13 cellular contexts compared by ENCODE assay signal in the genomic region with DNA sequence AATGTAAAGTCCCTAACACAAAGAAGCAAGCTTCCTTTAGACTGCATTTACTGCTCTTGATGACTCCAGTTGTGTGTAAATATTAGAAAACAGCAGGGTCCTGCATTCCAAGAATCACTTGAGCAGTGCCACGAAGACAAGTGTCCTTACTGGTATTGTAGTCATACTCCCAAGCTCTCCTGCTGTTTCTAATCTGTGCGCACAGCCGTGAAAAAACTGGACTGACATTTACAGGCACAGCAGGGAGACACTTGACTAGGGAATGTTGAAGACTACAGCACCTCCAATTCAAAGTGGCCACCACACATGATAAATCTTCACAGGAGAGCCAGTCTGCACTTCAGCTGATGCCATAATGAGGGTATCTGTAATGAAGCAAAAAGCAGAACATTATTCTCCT.
DNase-seq lines count a peak whose midpoint lies in the region; ATAC-seq, FAIRE-seq and TF ChIP-seq lines count a peak whose summit lies in the region.
"Had no signal": no experiment of that assay in that cellular context is flagged by ENCODE, and none has a peak within 500 bp of the region (broad histone marks: within the 10 kb centered on the region; RNA-seq: fewer than 3 reads in every experiment).

No MANE protein-coding gene starts in this region.

- H3K9me3 ChIP-seq in A673 (ENCODE audit: low read depth, low read length, poor library complexity, severe bottlenecking) (no peaks in the 10 kb centered on the region), GM12878 (replicated peaks; ENCODE audit: control insufficient read depth, insufficient read depth, low read length) (no peaks in the 10 kb centered on the region), aorta (ENCODE audit: control insufficient read depth, low read length) (no peaks in the 10 kb centered on the region)
- H3K9me3 ChIP-seq: sigmoid colon had no signal

- H3K27ac ChIP-seq in A673 (ENCODE audit: low read depth, low read length, poor library complexity, severe bottlenecking) (peak overlapping the region; percentile 56), GM12878 (ENCODE audit: control insufficient read depth, insufficient read depth) (peak overlapping the region; percentile 33; the same call in 1 of the 2 replicates), aorta (ENCODE audit: low read depth in 1 of 2, low read length in 2 of 2) (no peak overlapping the region)
- H3K27ac ChIP-seq: sigmoid colon had no signal

- no peaks in the 10 kb centered on the region for H4K20me1 ChIP-seq in GM12878 (ENCODE audit: control insufficient read depth, insufficient read depth)

- DNase-seq in A673 (ENCODE audit: low spot score) (peak; percentile 94), NCI-H345 (lab: John Stamatoyannopoulos, UW) (peak; percentile 78), GM12878 (ENCODE audit: low read depth, low spot score) (no peak), amniotic stem cell (lab: John Stamatoyannopoulos, UW) (no peak), aorta (no peak), occipital lobe (lab: John Stamatoyannopoulos, UW) (no peak), NOMO-1 (lab: John Stamatoyannopoulos, UW; ENCODE audit: unreplicated experiment in 2 of 2) (no peak)
- DNase-seq: activated T-cell treated with anti-CD3 and anti-CD28 coated beads, Interleukin-2, amount 50 U/mL, for 72 hours; DMS53; NCI-H2029; sigmoid colon had no signal

- TF ChIP-seq CTCF in A673 (conservative IDR thresholded peaks at IDR 0.05; ENCODE audit: low read depth, low read length), result no peak
- no peak for TF ChIP-seq CTCF in GM12878 (IDR thresholded peaks at IDR 0.05 in 2 of 3, conservative IDR thresholded peaks at IDR 0.05 in 1 of 3; ENCODE audit: control insufficient read depth in 2 of 3, extremely low read depth in 1 of 3, insufficient read depth in 1 of 3, low read depth in 3 of 3, low read length in 3 of 3)

- H3K4me2 ChIP-seq in GM12878 (ENCODE audit: control insufficient read depth, insufficient read depth), result no peak overlapping the region

- intact Hi-C loops in A673 (cut with micrococcal nuclease; ENCODE audit: unreplicated experiment), result no loop called here
- intact Hi-C loops in GM12878 (cut with micrococcal nuclease; ENCODE audit: unreplicated experiment), result no loop called here
- intact Hi-C loops in aorta (cut with DNase I), result no loop called here

- RAD21 ChIA-PET in GM12878 (lab: Charles Lee; ENCODE audit: unreplicated experiment), result no interaction called here

- H3K4me3 ChIP-seq in A673 (ENCODE audit: low read depth, low read length, poor library complexity, severe bottlenecking) (peak overlapping the region; percentile 2), GM12878 (no peak overlapping the region), aorta (ENCODE audit: low read length in 2 of 2) (no peak overlapping the region)
- H3K4me3 ChIP-seq: sigmoid colon had no signal

- TF ChIP-seq RAD21 in GM12878 (IDR thresholded peaks at IDR 0.05; ENCODE audit: insufficient read depth, low read depth, low read length), result no peak

- 98% methylated on average over 3 of the region's 3 CpGs for WGBS in GM12878 (ENCODE audit: insufficient coverage, insufficient replicate concordance, low lambda C conversion rate, missing lambda C conversion rate)
- WGBS in aorta, 2 donors, result 39 to 50% methylated on average over 3 of the region's 3 CpGs

- H2AFZ ChIP-seq in GM12878 (ENCODE audit: control insufficient read depth, low read depth, low read length), result no peak overlapping the region

- no peaks in the 10 kb centered on the region for H3K27me3 ChIP-seq in A673 (replicated peaks; ENCODE audit: insufficient read depth, low read depth, low read length, poor library complexity)
- no peaks in the 10 kb centered on the region for H3K27me3 ChIP-seq in GM12878 (replicated peaks in 1 of 2; ENCODE audit: control insufficient read depth in 2 of 2, insufficient read depth in 2 of 2, low read length in 1 of 2)
- no peaks in the 10 kb centered on the region for H3K27me3 ChIP-seq in aorta (ENCODE audit: control insufficient read depth in 1 of 2, insufficient read depth in 2 of 2, low read length in 1 of 2)
- H3K27me3 ChIP-seq: sigmoid colon had no signal

- SMC1A ChIA-PET in GM12878 (lab: Charles Lee; ENCODE audit: uncharacterized antibody, unreplicated experiment), result interaction anchor here (0.9 to 1.0 kb wide), 2 partner anchors 16 to 61 kb away, joined by 3 read pairs; no protein-coding TSS in a partner anchor

- no peaks in the 10 kb centered on the region for H3K36me3 ChIP-seq in A673 (ENCODE audit: insufficient read depth, low read length, poor library complexity, severe bottlenecking)
- no peaks in the 10 kb centered on the region for H3K36me3 ChIP-seq in GM12878 (ENCODE audit: control insufficient read depth in 2 of 2, insufficient read depth in 2 of 2, low read length in 1 of 2)
- H3K36me3 ChIP-seq in aorta (ENCODE audit: control insufficient read depth in 1 of 2, insufficient read depth in 2 of 2, low read length in 1 of 2), result no peaks in the 10 kb centered on the region
- H3K36me3 ChIP-seq: sigmoid colon had no signal

- H3K9ac ChIP-seq in GM12878 (ENCODE audit: control insufficient read depth, insufficient read depth, low read length), result no peak overlapping the region

- TF ChIP-seq POLR2A in GM12878 (IDR thresholded peaks at IDR 0.05; ENCODE audit: low read depth, low read length), result no peak

- BruUV-seq in A673 (replicated peaks; lab: Mats Ljungman, UMichigan) (no TSS peak), GM12878 (replicated peaks; lab: Mats Ljungman, UMichigan) (TSS peak; percentile 11)

- peaks cover 24% of the 10 kb centered on the region for H3K4me1 ChIP-seq in A673 (ENCODE audit: insufficient read depth, low read length, poor library complexity, severe bottlenecking)
- H3K4me1 ChIP-seq in GM12878 (ENCODE audit: control insufficient read depth, insufficient read depth, low read length), result peaks cover 10% of the 10 kb centered on the region
- no peaks in the 10 kb centered on the region for H3K4me1 ChIP-seq in aorta (ENCODE audit: control insufficient read depth in 1 of 2, insufficient read depth in 2 of 2, low read length in 2 of 2)
- H3K4me1 ChIP-seq: sigmoid colon had no signal

- CTCF ChIA-PET in A673 (lab: Charles Lee) (no interaction called here), GM12878 (lab: Yijun Ruan, JAX) (no interaction called here)

- ATAC-seq in HG03064 (IDR thresholded peaks at IDR 0.05; ENCODE audit: low read depth, unreplicated experiment) (peak; percentile 20), GM12878 (peak; percentile 45), aorta (ENCODE audit: low FRiP score) (no peak)
- ATAC-seq: activated T-cell treated with anti-CD3 and anti-CD28 coated beads, Interleukin-2, amount 50 U/mL, for 72 hours; Right ventricle myocardium inferior had no signal

- POLR2A ChIA-PET in A673 (lab: Charles Lee; ENCODE audit: low non-redundant PET) (interaction anchor here (0.6 kb wide), 1 partner anchor 73 kb away, joined by 5 read pairs; no protein-coding TSS in a partner anchor), GM12878 (lab: Charles Lee) (no interaction called here)

- in situ Hi-C loops in GM12878 (cut with MboI), result no loop called here

- no peak for TF ChIP-seq EP300 in GM12878 (IDR thresholded peaks at IDR 0.05; ENCODE audit: borderline replicate concordance in 1 of 2, control insufficient read depth in 1 of 2, low read depth in 2 of 2, low read length in 2 of 2)

- no peaks in the 10 kb centered on the region for H3K79me2 ChIP-seq in GM12878 (ENCODE audit: control insufficient read depth, insufficient read depth, low read length)

- FAIRE-seq in GM12878 (lab: Jason Lieb, UNC), result peak; percentile 7

TF ChIP-seq in GM12878, 131 proteins besides CTCF, POLR2A, EP300 and RAD21:
- no peak for TF ChIP-seq ESRRA (IDR thresholded peaks at IDR 0.05; ENCODE audit: low read length)
TF ChIP-seq in GM12878: peak in this region for 0.

Comparison
In these comparisons a context has a peak if more than half of its experiments do, and no peak if none do; other contexts are left out.
1. DNase-seq: peak in A673 (single experiment) and NCI-H345 (single experiment); none in GM12878 (single experiment), amniotic stem cell (single experiment), aorta (0 of 2), occipital lobe (single experiment) and NOMO-1 (0 of 2).
2. H3K27ac ChIP-seq: peak in A673 (single experiment) and GM12878 (single experiment); none in aorta (0 of 2).